Comparison of ENCODE assay signal across 8 cellular contexts in genomic region chr17:74430706-74431567, GRCh38. TPM values are rescaled to one million over a fixed set of nuclear protein-coding genes. Genes with fewer than 3 reads are reported as not detected.
DNase-seq lines count a peak whose midpoint lies in the region; ATAC-seq and TF ChIP-seq lines count a peak whose summit lies in the region.

No MANE protein-coding gene starts in this region.

- 1 to 2% methylated on average over 43 to 54 of the region's 67 CpGs for WGBS in GM23248 (ENCODE audit: low coverage in 1 of 2, low lambda C conversion rate in 2 of 2, missing lambda C conversion rate in 2 of 2), 2 experiments
- under 1% methylated on average over 67 of the region's 67 CpGs for WGBS in right cardiac atrium

- H3K79me2 ChIP-seq in GM23248 (ENCODE audit: insufficient read depth): no peaks in the 10 kb centered on the region

- intact Hi-C loops in right cardiac atrium (cut with DNase I): no loop called here

- TF ChIP-seq CTCF in progenitor cell of endocrine pancreas (IDR thresholded peaks at IDR 0.05; ENCODE audit: unreplicated experiment): no peak

- peaks cover 54% of the 10 kb centered on the region for H3K4me1 Mint-ChIP-seq in progenitor cell of endocrine pancreas (ENCODE audit: low read depth)

- DNase-seq in DMS79 (lab: John Stamatoyannopoulos, UW) (peak; percentile 32), GM23248 (peak; percentile 85), NCI-H1694 treated with DMSO at 0.1 percent for 48 hours (lab: John Stamatoyannopoulos, UW) (peak; percentile 46), amygdala (lab: John Stamatoyannopoulos, UW) (peak in 38 of 56 donors; percentile 10 to 83 (median 55)), right cardiac atrium (peak; percentile 86 to 93 (median 92)), progenitor cell of endocrine pancreas (ENCODE audit: low spot score, unreplicated experiment) (peak; percentile 84), GF-D8 (lab: John Stamatoyannopoulos, UW) (no peak), NCI-H187 (lab: John Stamatoyannopoulos, UW) (no peak)

- no peaks in the 10 kb centered on the region for H3K36me3 Mint-ChIP-seq in progenitor cell of endocrine pancreas (ENCODE audit: insufficient read depth)

- in situ Hi-C loops in GM23248 (cut with MboI): no loop called here

- no peaks in the 10 kb centered on the region for H3K9me2 ChIP-seq in GM23248 (ENCODE audit: insufficient read depth)

- H3K4me1 ChIP-seq in GM23248 (ENCODE audit: insufficient read depth) (0 out of 2 replicates have a peak, but pooled peaks cover 7% of the 10 kb centered on the region), right cardiac atrium (ENCODE audit: control insufficient read depth, insufficient read depth, low read length) (peaks cover 7% of the 10 kb centered on the region)

- no peaks in the 10 kb centered on the region for H3K36me3 ChIP-seq in GM23248 (ENCODE audit: low read depth)

- H3K4me3 ChIP-seq in GM23248: peak overlapping the region; percentile 67
- peak overlapping the region; percentile 57 for H3K4me3 ChIP-seq in right cardiac atrium (ENCODE audit: low read length)

- no peaks in the 10 kb centered on the region for H3K9me3 Mint-ChIP-seq in progenitor cell of endocrine pancreas (ENCODE audit: low read depth)

- no peaks in the 10 kb centered on the region for H3K27me3 Mint-ChIP-seq in progenitor cell of endocrine pancreas

- peak overlapping the region; percentile 100 for H3K27ac Mint-ChIP-seq in progenitor cell of endocrine pancreas

- peak overlapping the region; percentile 75 for H3K9ac ChIP-seq in GM23248

- ATAC-seq in right cardiac atrium: peak; percentile 69 to 72

- peak overlapping the region; percentile 69 for H3K4me2 ChIP-seq in GM23248 (ENCODE audit: unreplicated experiment)

- H2AFZ ChIP-seq in GM23248: peak overlapping the region; percentile 68

- no peaks in the 10 kb centered on the region for H3F3A ChIP-seq in GM23248 (ENCODE audit: insufficient read depth)

- no peaks in the 10 kb centered on the region for H4K20me1 ChIP-seq in GM23248 (ENCODE audit: insufficient read depth)

- peak overlapping the region; percentile 15 for H3K27ac ChIP-seq in GM23248
- peak overlapping the region; percentile 63 for H3K27ac ChIP-seq in right cardiac atrium (ENCODE audit: low read length)

- peak overlapping the region; percentile 90 for H3K4me3 Mint-ChIP-seq in progenitor cell of endocrine pancreas (ENCODE audit: low read depth)

- H3K27me3 ChIP-seq in GM23248 (replicated peaks; ENCODE audit: insufficient read depth) (peaks cover 8% of the 10 kb centered on the region; the same call in 1 of the 2 replicates), right cardiac atrium (ENCODE audit: control insufficient read depth, insufficient read depth) (no peaks in the 10 kb centered on the region)

- H3K9me3 ChIP-seq in GM23248 (ENCODE audit: low read depth) (no peaks in the 10 kb centered on the region), right cardiac atrium (ENCODE audit: control insufficient read depth, low read length) (no peaks in the 10 kb centered on the region)

RNA-seq across cellular contexts. Expression of gene GPRC5C, which starts 1.0 kb away (rescaled TPM):
- 0.25 and 2.7 TPM in 2 replicates for total RNA-seq in GM23248 (2014; rRNA removed; shearing (Covaris generic))
- polyA plus RNA-seq in GM23248 (2016; fragmentation: Nextera tagmentation; extraction: Ambion mirVana): 0.95 and 1.6 TPM in 2 replicates
- 10 to 100 TPM; 27.3 to 40.8 (median 32.1) TPM for total RNA-seq in right cardiac atrium
- 26.5 TPM for polyA plus RNA-seq in right cardiac atrium
- total RNA-seq in progenitor cell of endocrine pancreas: 182 and 207 TPM in 2 replicates

RNA-seq across cellular contexts. Expression of gene CD300A, which starts 35.5 kb away (rescaled TPM):
- total RNA-seq in GM23248 (2014; rRNA removed; shearing (Covaris generic)): not detected in 2 replicates
- not detected in 2 replicates for polyA plus RNA-seq in GM23248 (2016; fragmentation: Nextera tagmentation; extraction: Ambion mirVana)
- total RNA-seq in right cardiac atrium: 1 to 10 TPM; 4.8 to 5.7 (median 5.4) TPM
- polyA plus RNA-seq in right cardiac atrium: 2.2 TPM
- 3.9 and 4.5 TPM in 2 replicates for total RNA-seq in progenitor cell of endocrine pancreas

Comparison
In these comparisons a context has a peak if more than half of its experiments do, and no peak if none do; other contexts are left out.
1. DNase-seq: peak in DMS79 (single experiment), GM23248 (single experiment), NCI-H1694 treated with DMSO at 0.1 percent for 48 hours (single experiment), amygdala (38 of 56), right cardiac atrium (3 of 3) and progenitor cell of endocrine pancreas (single experiment); none in GF-D8 (single experiment) and NCI-H187 (0 of 2).